ENCODE assay signal across 26 cellular contexts in the genomic region with DNA sequence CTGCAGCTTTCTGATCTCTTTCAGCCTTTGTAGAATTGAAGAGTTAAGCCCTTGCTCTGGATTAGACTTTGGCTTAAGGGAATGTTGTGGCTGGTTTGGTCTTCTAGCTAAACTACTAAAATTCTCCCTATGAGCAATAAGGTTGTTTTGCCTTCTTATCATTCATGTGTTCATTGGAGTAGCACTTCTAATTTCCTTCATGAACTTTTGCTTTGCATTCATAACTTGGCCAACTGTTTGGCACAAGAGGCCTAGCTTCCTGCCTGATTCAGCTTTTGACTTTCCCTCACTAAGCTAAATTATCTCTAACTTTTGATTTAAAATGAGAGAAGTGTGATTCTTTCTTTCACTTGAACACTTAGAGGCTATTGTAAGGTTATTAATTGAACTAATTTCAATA.
"Had no signal": no experiment of that assay in that cellular context is flagged by ENCODE, and none has a peak within 500 bp of the region (broad histone marks: within the 10 kb centered on the region; RNA-seq: fewer than 3 reads in every experiment).

No MANE protein-coding gene starts in this region.

- H3K79me2 ChIP-seq: parathyroid adenoma had no signal

- H3K4me2 ChIP-seq: neural progenitor cell had no signal

- H3K4me3 ChIP-seq: colonic mucosa, gastrocnemius medialis, left lung, neural progenitor cell, prostate gland, sigmoid colon, suprapubic skin, thyroid gland had no signal

- ATAC-seq: gastrocnemius medialis; left cardiac atrium; left lung; naive thymus-derived CD4-positive, alpha-beta T cell; right cardiac atrium; stimulated activated naive B cell treated with anti-CD40 and anti-IgM and Interleukin-4, amounts not matched to agents 10 μg/mL and 1 μg/mL and 100 μg/mL, for 72 hours had no signal

- H2AFZ ChIP-seq: neural progenitor cell, parathyroid adenoma had no signal

- H3K27ac ChIP-seq: colonic mucosa, gastrocnemius medialis, left lung, neural progenitor cell, parathyroid adenoma, prostate gland, sigmoid colon, suprapubic skin, thyroid gland had no signal

- H3K36me3 Mint-ChIP-seq: stimulated activated naive B cell treated with anti-CD40 and anti-IgM and Interleukin-4, amounts not matched to agents 10 μg/mL and 1 μg/mL and 100 μg/mL, for 72 hours had no signal

- H3K9me3 ChIP-seq: colonic mucosa, gastrocnemius medialis, left lung, prostate gland, sigmoid colon, suprapubic skin, thyroid gland had no signal

- H3K36me3 ChIP-seq: colonic mucosa, gastrocnemius medialis, left lung, neural progenitor cell, prostate gland, sigmoid colon, suprapubic skin, thyroid gland had no signal

- H3K9ac ChIP-seq: neural progenitor cell, parathyroid adenoma had no signal

- H3K27me3 Mint-ChIP-seq: dendritic cell treated with granulocyte-macrophage colony-stimulating factor and Interleukin-4, amounts not matched to agents 40 ng/mL and 50 ng/mL, for 4 days; stimulated activated naive B cell treated with anti-CD40 and anti-IgM and Interleukin-4, amounts not matched to agents 10 μg/mL and 1 μg/mL and 100 μg/mL, for 72 hours; stimulated activated naive CD8-positive, alpha-beta T cell treated with anti-CD3 and anti-CD28 coated beads, Interleukin-15, Interleukin-2, amounts not matched to agents 100 ng/mL and 50 ng/mL, for 24 hours had no signal

- DNase-seq: colonic mucosa; effector memory CD4-positive, alpha-beta T cell; erythroblast; foreskin fibroblast; gastrocnemius medialis; head of caudate nucleus; left cardiac atrium; left lung; mammary epithelial cell; mesendoderm; midbrain; naive thymus-derived CD4-positive, alpha-beta T cell; right cardiac atrium; sigmoid colon; stimulated activated CD4-positive, alpha-beta T cell treated with anti-CD3 and anti-CD28 coated beads, Interleukin-2, amount 100 ng/mL, for 24 hours; stimulated activated CD4-positive, alpha-beta T cell treated with anti-CD3 and anti-CD28 coated beads, Interleukin-4, amount 100 ng/mL, for 24 hours; stimulated activated naive B cell treated with anti-CD40 and anti-IgM and Interleukin-4, amounts not matched to agents 10 μg/mL and 1 μg/mL and 100 μg/mL, for 72 hours; thyroid gland; trophoblast cell had no signal

- H3K27ac Mint-ChIP-seq: dendritic cell treated with granulocyte-macrophage colony-stimulating factor and Interleukin-4, amounts not matched to agents 40 ng/mL and 50 ng/mL, for 4 days; naive thymus-derived CD4-positive, alpha-beta T cell; neural progenitor cell; stimulated activated naive B cell treated with anti-CD40 and anti-IgM and Interleukin-4, amounts not matched to agents 10 μg/mL and 1 μg/mL and 100 μg/mL, for 72 hours; stimulated activated naive CD8-positive, alpha-beta T cell treated with anti-CD3 and anti-CD28 coated beads, Interleukin-15, Interleukin-2, amounts not matched to agents 100 ng/mL and 50 ng/mL, for 24 hours had no signal

- H3K4me3 Mint-ChIP-seq: dendritic cell treated with granulocyte-macrophage colony-stimulating factor and Interleukin-4, amounts not matched to agents 40 ng/mL and 50 ng/mL, for 4 days; naive thymus-derived CD4-positive, alpha-beta T cell; nephron; neural progenitor cell; stimulated activated naive B cell treated with anti-CD40 and anti-IgM and Interleukin-4, amounts not matched to agents 10 μg/mL and 1 μg/mL and 100 μg/mL, for 72 hours; stimulated activated naive CD8-positive, alpha-beta T cell treated with anti-CD3 and anti-CD28 coated beads, Interleukin-15, Interleukin-2, amounts not matched to agents 100 ng/mL and 50 ng/mL, for 24 hours had no signal

- H3K4me1 ChIP-seq: colonic mucosa, prostate gland had no signal

- H3K9me3 Mint-ChIP-seq: dendritic cell treated with granulocyte-macrophage colony-stimulating factor and Interleukin-4, amounts not matched to agents 40 ng/mL and 50 ng/mL, for 4 days; stimulated activated naive B cell treated with anti-CD40 and anti-IgM and Interleukin-4, amounts not matched to agents 10 μg/mL and 1 μg/mL and 100 μg/mL, for 72 hours had no signal

- H3K27me3 ChIP-seq: colonic mucosa, gastrocnemius medialis, left lung, neural progenitor cell, sigmoid colon, suprapubic skin, thyroid gland had no signal
